8 cellular contexts compared by ENCODE assay signal in the genomic region with DNA sequence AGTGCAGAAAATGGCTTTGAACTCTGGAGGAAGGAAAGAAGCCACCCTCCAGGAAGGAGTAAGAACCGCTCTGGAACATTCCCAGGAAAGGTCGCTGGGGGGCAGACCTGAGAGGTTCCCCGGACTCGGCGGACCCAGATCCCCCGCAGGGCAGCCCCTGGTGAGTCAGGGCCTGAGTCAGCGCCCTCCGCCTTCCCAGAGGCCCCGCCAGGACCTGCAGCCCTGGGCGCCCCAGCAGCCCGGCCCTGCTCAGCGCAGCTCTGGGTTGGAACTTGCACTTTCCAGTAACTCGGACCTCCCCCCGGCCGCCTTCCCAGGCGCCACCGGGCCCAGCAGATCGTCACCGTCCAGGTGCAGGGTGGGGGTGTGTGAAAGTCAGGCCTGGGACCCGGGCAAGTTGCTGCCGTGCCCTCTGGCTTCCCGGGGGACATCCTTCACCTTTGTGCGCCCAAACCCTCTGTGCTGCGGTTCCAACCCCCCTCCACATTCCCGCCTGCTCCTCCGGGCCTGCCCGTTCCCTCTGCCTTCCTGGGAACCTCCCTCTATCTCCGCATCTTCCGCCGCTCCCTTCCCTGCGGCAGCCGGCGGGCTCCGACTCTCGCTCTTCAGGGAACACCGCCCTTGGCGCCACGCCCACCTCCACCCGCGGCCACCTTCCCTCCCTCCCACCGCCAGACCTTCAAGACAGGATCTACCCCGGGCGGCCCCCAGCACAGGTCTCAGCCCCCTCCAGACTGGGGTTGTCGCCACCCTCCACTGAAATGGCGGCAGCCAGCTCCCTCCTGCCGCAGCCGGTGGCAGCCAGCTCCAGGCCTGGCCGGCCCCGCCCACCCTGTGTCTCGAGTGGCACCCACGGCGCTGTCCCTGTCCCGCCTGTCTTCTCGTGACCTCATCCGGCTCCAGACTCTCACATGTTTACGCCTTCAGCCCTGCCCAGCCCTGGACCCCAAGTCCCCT. TPM values are rescaled to one million over a fixed set of nuclear protein-coding genes. Genes with fewer than 3 reads are reported as not detected.
DNase-seq lines count a peak whose midpoint lies in the region; ATAC-seq, FAIRE-seq and TF ChIP-seq lines count a peak whose summit lies in the region.

No MANE protein-coding gene starts in this region.

- TF ChIP-seq EP300 in HepG2 (IDR thresholded peaks at IDR 0.05; ENCODE audit: low read depth in 2 of 2, low read length in 2 of 2) (no peak), HepG2 (CRISPR knock-in tag; IDR thresholded peaks at IDR 0.05; ENCODE audit: borderline replicate concordance) (no peak; the same call in 1 of the 2 replicates)

- TF ChIP-seq CTCF in AG09309 (IDR thresholded peaks at IDR 0.05; ENCODE audit: control insufficient read depth, insufficient read depth, low read depth, low read length, missing control alignments) = peak; percentile 80
- peak; percentile 83 for TF ChIP-seq CTCF in HepG2 (CRISPR knock-in tag; IDR thresholded peaks at IDR 0.05)

- H3K9ac ChIP-seq in HepG2 (ENCODE audit: insufficient read depth, low read depth, low read length) = peak overlapping the region; percentile 75

- BruUV-seq in HepG2 (replicated peaks; lab: Mats Ljungman, UMichigan) = TSS peak; percentile 60

- intact Hi-C loops in HepG2 (cut with micrococcal nuclease; ENCODE audit: unreplicated experiment) = no loop called here

- ATAC-seq in GM18873 (IDR thresholded peaks at IDR 0.05; ENCODE audit: low FRiP score, unreplicated experiment) (peak; percentile 54), HG03196 (IDR thresholded peaks at IDR 0.05; ENCODE audit: unreplicated experiment) (peak; percentile 72), HepG2 (peak; percentile 96)

- WGBS in HepG2 (ENCODE audit: low lambda C conversion rate) = 13% methylated on average over 27 of the region's 56 CpGs

- H3K27me3 ChIP-seq in HepG2 (ENCODE audit: control insufficient read depth in 1 of 2, insufficient read depth in 2 of 2, low read length in 2 of 2) = peaks cover 0 to 3% of the 10 kb centered on the region in 2 experiments; a peak in 1 of 5 replicates

- no peaks in the 10 kb centered on the region for H3K36me3 ChIP-seq in HepG2 (replicated peaks in 1 of 2; ENCODE audit: control insufficient read depth in 1 of 2, insufficient read depth in 2 of 2, low read length in 2 of 2)

- TF ChIP-seq POLR2A in HepG2 (IDR thresholded peaks at IDR 0.05; ENCODE audit: insufficient read depth in 1 of 2, low read depth in 2 of 2, low read length in 2 of 2) = peak; percentile 67 to 80

- peaks cover 41% of the 10 kb centered on the region for H3K4me1 ChIP-seq in HepG2 (ENCODE audit: insufficient read depth, low read length)

- peak; percentile 85 for DNase-seq in AG09309 (ENCODE audit: low read depth)
- DNase-seq in NCI-H526 (lab: John Stamatoyannopoulos, UW) = peak; percentile 56 to 91
- DNase-seq in activated CD4-positive, alpha-beta T cell treated with anti-CD3 and anti-CD28 coated beads, Interleukin-2, amount 50 U/mL, for 1 hour = peak; percentile 83
- DNase-seq in dedifferentiated amniotic fluid mesenchymal stem cell (ENCODE audit: extremely low spot score) = peak; percentile 88
- DNase-seq in HepG2 (ENCODE audit: low spot score) = peak; percentile 90
- DNase-seq in stimulated activated CD4-positive, alpha-beta T cell treated with anti-CD3 and anti-CD28 coated beads, Interleukin-2, amount 100 ng/mL, for 4 hours (ENCODE audit: low read depth) = peak; percentile 90

- peak overlapping the region; percentile 71 for H3K27ac ChIP-seq in HepG2 (ENCODE audit: extremely low read length, insufficient read depth, low read length)

- H3K4me3 ChIP-seq in AG09309 (ENCODE audit: control insufficient read depth, low read depth, low read length) (peak overlapping the region; percentile 60), HepG2 (replicated peaks in 1 of 3; ENCODE audit: insufficient read depth in 1 of 3, low read depth in 2 of 3, low read length in 3 of 3) (peak overlapping the region; percentile 71 to 86 (median 77); a peak in 5 of 6 replicates)

- peaks cover 6% of the 10 kb centered on the region for H3K9me3 ChIP-seq in HepG2 (ENCODE audit: low read length)

- no peak overlapping the region for H2AFZ ChIP-seq in HepG2 (ENCODE audit: low read length)

- peak; percentile 86 for TF ChIP-seq RAD21 in HepG2 (CRISPR knock-in tag; IDR thresholded peaks at IDR 0.05)

- no peaks in the 10 kb centered on the region for H3K79me2 ChIP-seq in HepG2 (ENCODE audit: insufficient read depth, low read length)

- POLR2A ChIA-PET in HepG2 (lab: Yijun Ruan, JAX) = interaction anchor here (0.6 to 2.7 kb wide), 12 partner anchors 12 to 322 kb away, joined by 3 to 41 read pairs (median 4); a partner anchor contains a TSS

- no peaks in the 10 kb centered on the region for H4K20me1 ChIP-seq in HepG2 (ENCODE audit: insufficient read depth, low read length)

- peak overlapping the region; percentile 92 for H3K4me2 ChIP-seq in HepG2 (ENCODE audit: low read depth, low read length)

- peak; percentile 83 for FAIRE-seq in HepG2 (lab: Jason Lieb, UNC)

- in situ Hi-C loops in HepG2 (cut with HindIII; ENCODE audit: extremely low pct_ligation_motif_present, low pct_unique_long_range_greater_than_20kb) = loop anchor here (5.0 to 10.0 kb wide), 2 partner anchors 94 to 301 kb away; no protein-coding TSS in a partner anchor

- CTCF ChIA-PET in HepG2 (lab: Yijun Ruan, JAX; ENCODE audit: low intra/inter-chr PET ratio, low total read pairs) = interaction anchor here (1.6 to 2.7 kb wide), 2 partner anchors 23 to 103 kb away, joined by 7 to 33 read pairs; no protein-coding TSS in a partner anchor

TF ChIP-seq in HepG2, 621 proteins besides CTCF, POLR2A, EP300 and RAD21 (continues in another document):
- no peak for TF ChIP-seq ZNF33A (CRISPR knock-in tag; IDR thresholded peaks at IDR 0.05; ENCODE audit: borderline replicate concordance)
- TF ChIP-seq, protein P1, sequence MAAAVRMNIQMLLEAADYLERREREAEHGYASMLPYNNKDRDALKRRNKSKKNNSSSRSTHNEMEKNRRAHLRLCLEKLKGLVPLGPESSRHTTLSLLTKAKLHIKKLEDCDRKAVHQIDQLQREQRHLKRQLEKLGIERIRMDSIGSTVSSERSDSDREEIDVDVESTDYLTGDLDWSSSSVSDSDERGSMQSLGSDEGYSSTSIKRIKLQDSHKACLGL (CRISPR knock-in tag; IDR thresholded peaks at IDR 0.05) = peak; percentile 33; the same call in 1 of the 2 replicates
- peak; percentile 47 for TF ChIP-seq ZNF12 (CRISPR knock-in tag; IDR thresholded peaks at IDR 0.05)
- peak; percentile 67 for TF ChIP-seq STAG1 (CRISPR knock-in tag; IDR thresholded peaks at IDR 0.05)
- TF ChIP-seq SOX6 (IDR thresholded peaks at IDR 0.05) = no peak
- peak; percentile 44 for TF ChIP-seq SOX6 (CRISPR knock-in tag; IDR thresholded peaks at IDR 0.05)
- TF ChIP-seq NFKBIZ (CRISPR knock-in tag; IDR thresholded peaks at IDR 0.05) = no peak
- no peak for TF ChIP-seq PRPF4 (IDR thresholded peaks at IDR 0.05; ENCODE audit: low read depth, low read length, poor library complexity, severe bottlenecking)
- TF ChIP-seq SIN3B (IDR thresholded peaks at IDR 0.05; ENCODE audit: low read length) = no peak
- TF ChIP-seq ZNF180 (CRISPR knock-in tag; IDR thresholded peaks at IDR 0.05; ENCODE audit: borderline replicate concordance, low read depth) = no peak
- TF ChIP-seq, protein P2, sequence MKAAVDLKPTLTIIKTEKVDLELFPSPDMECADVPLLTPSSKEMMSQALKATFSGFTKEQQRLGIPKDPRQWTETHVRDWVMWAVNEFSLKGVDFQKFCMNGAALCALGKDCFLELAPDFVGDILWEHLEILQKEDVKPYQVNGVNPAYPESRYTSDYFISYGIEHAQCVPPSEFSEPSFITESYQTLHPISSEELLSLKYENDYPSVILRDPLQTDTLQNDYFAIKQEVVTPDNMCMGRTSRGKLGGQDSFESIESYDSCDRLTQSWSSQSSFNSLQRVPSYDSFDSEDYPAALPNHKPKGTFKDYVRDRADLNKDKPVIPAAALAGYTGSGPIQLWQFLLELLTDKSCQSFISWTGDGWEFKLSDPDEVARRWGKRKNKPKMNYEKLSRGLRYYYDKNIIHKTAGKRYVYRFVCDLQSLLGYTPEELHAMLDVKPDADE (CRISPR knock-in tag; IDR thresholded peaks at IDR 0.05) = no peak
- no peak for TF ChIP-seq FOXJ3 (CRISPR knock-in tag; IDR thresholded peaks at IDR 0.05; ENCODE audit: borderline replicate concordance)

RNA-seq across cellular contexts. Expression of a gene that starts 36.8 kb away (rescaled TPM):
- 0.09 and 0.24 TPM in 2 replicates for total RNA-seq in HepG2 (2016; rRNA removed; fragmentation: Illumina TruSeq; extraction: Trizol)
- total RNA-seq in HepG2 (2016; cell fraction: cytosol; rRNA removed; fragmentation: Illumina TruSeq; extraction: Trizol; ENCODE audit: low read depth) = 0.09 TPM in 1 of 2 replicates, not detected in the other
- total RNA-seq in HepG2 (2016; cell fraction: insoluble cytoplasmic fraction; rRNA removed; fragmentation: Illumina TruSeq; extraction: Trizol) = 0.06 and 0.33 TPM in 2 replicates
- total RNA-seq in HepG2 (2016; cell fraction: membrane; rRNA removed; fragmentation: Illumina TruSeq; extraction: Trizol) = 0.10 and 0.12 TPM in 2 replicates
- total RNA-seq in HepG2 (2016; cell fraction: nucleus; rRNA removed; fragmentation: Illumina TruSeq; extraction: Trizol) = not detected in 2 replicates
- 0.04 TPM in 1 of 2 replicates, not detected in the other for polyA plus RNA-seq in HepG2 (2011; rRNA removed)
- 0.08 and 0.17 TPM in 2 replicates for polyA plus RNA-seq in HepG2 (2011; cell fraction: cytosol; rRNA removed)
- polyA plus RNA-seq in HepG2 (2011; cell fraction: nucleus; rRNA removed) = 0.05 and 0.08 TPM in 2 replicates
- 0.08 TPM in 1 of 2 replicates, not detected in the other for polyA plus RNA-seq in HepG2 (2012)
- polyA plus RNA-seq in HepG2 (2016; cell fraction: cytosol; fragmentation: Illumina TruSeq; extraction: Trizol; ENCODE audit: low read depth) = 0.07 and 0.10 TPM in 2 replicates
- polyA plus RNA-seq in HepG2 (2016; cell fraction: insoluble cytoplasmic fraction; fragmentation: Illumina TruSeq; extraction: Trizol; ENCODE audit: low read depth) = 0.27 and 0.40 TPM in 2 replicates
- 0.12 and 0.22 TPM in 2 replicates for polyA plus RNA-seq in HepG2 (2016; cell fraction: membrane; fragmentation: Illumina TruSeq; extraction: Trizol; ENCODE audit: low read depth)
- 0.25 and 0.30 TPM in 2 replicates for polyA plus RNA-seq in HepG2 (2016; cell fraction: nucleus; fragmentation: Illumina TruSeq; extraction: Trizol; ENCODE audit: insufficient read depth, low read depth)
- 0.30 and 2.8 TPM in 2 replicates for polyA minus RNA-seq in HepG2 (2011; rRNA and poly(A)+ RNA removed; ENCODE audit: low replicate concordance)
- 0.20 TPM in 1 of 2 replicates, not detected in the other for polyA minus RNA-seq in HepG2 (2011; cell fraction: cytosol; rRNA and poly(A)+ RNA removed)
- polyA minus RNA-seq in HepG2 (2011; cell fraction: nucleus; rRNA and poly(A)+ RNA removed) = not detected in 2 replicates

Comparison
In these comparisons a context has a peak if more than half of its experiments do, and no peak if none do; other contexts are left out.
1. Peak in every context shown above with its lines: DNase-seq, ATAC-seq, H3K4me3 ChIP-seq and H3K27ac ChIP-seq.